ENCODE assay signal across 1 cellular context in the genomic region with DNA sequence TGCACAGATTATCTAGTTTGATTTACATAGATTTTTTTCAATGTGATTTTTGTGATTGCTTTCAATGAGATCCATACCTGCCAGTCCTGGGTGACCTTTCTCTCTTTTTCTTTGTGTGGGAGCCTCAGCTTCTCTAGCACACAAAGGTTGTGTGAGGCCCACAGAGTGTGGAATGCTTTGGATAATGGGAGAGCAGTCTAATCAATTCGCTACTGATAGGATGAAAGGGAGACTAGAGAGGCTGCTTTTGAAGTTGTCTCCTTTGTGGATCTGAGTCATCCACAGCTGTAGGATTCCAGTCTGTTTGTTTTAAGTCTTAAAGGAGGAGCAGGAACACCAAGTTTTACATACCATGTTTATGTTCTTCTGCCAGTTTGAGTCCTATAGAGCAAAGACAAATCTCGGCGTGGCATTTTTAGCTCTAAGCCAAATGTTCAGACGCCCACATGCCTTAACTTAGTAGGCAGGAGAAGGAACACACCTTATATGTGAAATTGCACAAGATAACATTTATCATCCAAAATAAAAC.
TF ChIP-seq lines count a peak whose summit lies in the region.

No MANE protein-coding gene starts in this region.

TF ChIP-seq in HepG2, 621 proteins besides CTCF, POLR2A, EP300 and RAD21 (continued from another document and continues in another):
- TF ChIP-seq ZHX2 (IDR thresholded peaks at IDR 0.05; ENCODE audit: low read depth) (no peak), ZHX2 (CRISPR knock-in tag; IDR thresholded peaks at IDR 0.05; ENCODE audit: borderline replicate concordance) (no peak), FOXO4 (CRISPR knock-in tag; conservative IDR thresholded peaks at IDR 0.05) (no peak), ZNF580 (CRISPR knock-in tag; IDR thresholded peaks at IDR 0.05; ENCODE audit: borderline replicate concordance, low read depth) (peak; percentile 93; the same call in 1 of the 2 replicates), DR1 (CRISPR knock-in tag; IDR thresholded peaks at IDR 0.05) (no peak), FOXM1 (CRISPR knock-in tag; IDR thresholded peaks at IDR 0.05) (no peak), ZNF124 (CRISPR knock-in tag; IDR thresholded peaks at IDR 0.05) (0 out of 2 replicates have a peak, but pooled peaks have one; percentile 38), TOE1 (CRISPR knock-in tag; IDR thresholded peaks at IDR 0.05) (no peak), FOSL2 (CRISPR knock-in tag; IDR thresholded peaks at IDR 0.05) (peak; percentile 100), MATR3 (CRISPR knock-in tag; IDR thresholded peaks at IDR 0.05) (no peak), ATF3 (CRISPR knock-in tag; IDR thresholded peaks at IDR 0.05) (peak; percentile 99), ZNF432 (CRISPR knock-in tag; IDR thresholded peaks at IDR 0.05; ENCODE audit: borderline replicate concordance) (no peak), SSRP1 (CRISPR knock-in tag; IDR thresholded peaks at IDR 0.05) (no peak), ZNF883 (CRISPR knock-in tag; IDR thresholded peaks at IDR 0.05; ENCODE audit: not compliant biosample characterization) (no peak), ZNF768 (CRISPR knock-in tag; IDR thresholded peaks at IDR 0.05) (no peak), DNMT3B (CRISPR knock-in tag; conservative IDR thresholded peaks at IDR 0.05) (no peak; the same call in 1 of the 2 replicates), HNRNPH1 (optimal IDR thresholded peaks at IDR 0.05; ENCODE audit: low read depth, low read length) (no peak), SATB2 (CRISPR knock-in tag; IDR thresholded peaks at IDR 0.05) (no peak), TAF15 (IDR thresholded peaks at IDR 0.05; ENCODE audit: low read depth, low read length, poor library complexity, severe bottlenecking) (no peak), NRL (CRISPR knock-in tag; IDR thresholded peaks at IDR 0.05; ENCODE audit: borderline replicate concordance) (no peak), SOX13 (IDR thresholded peaks at IDR 0.05) (peak; percentile 99), SOX13 (CRISPR knock-in tag; conservative IDR thresholded peaks at IDR 0.05 in 1 of 2, IDR thresholded peaks at IDR 0.05 in 1 of 2) (peak in 1 of 2 experiments; percentile 100; a peak in 2 of 4 replicates), ZNF792 (CRISPR knock-in tag; IDR thresholded peaks at IDR 0.05) (peak; percentile 63; the same call in 1 of the 2 replicates), TMF1 (CRISPR knock-in tag; IDR thresholded peaks at IDR 0.05; ENCODE audit: low read depth) (no peak), TGIF2 (CRISPR knock-in tag; IDR thresholded peaks at IDR 0.05) (0 out of 2 replicates have a peak, but pooled peaks have one; percentile 29), TEAD2 (CRISPR knock-in tag; IDR thresholded peaks at IDR 0.05) (no peak), ZBTB2 (CRISPR knock-in tag; IDR thresholded peaks at IDR 0.05; ENCODE audit: low read depth) (no peak), SIN3A (IDR thresholded peaks at IDR 0.05; ENCODE audit: borderline replicate concordance, low read depth, low read length) (no peak), ZNF790 (CRISPR knock-in tag; IDR thresholded peaks at IDR 0.05; ENCODE audit: borderline replicate concordance) (no peak), JUN (CRISPR knock-in tag; IDR thresholded peaks at IDR 0.05) (peak; percentile 99), CHD2 (IDR thresholded peaks at IDR 0.05; ENCODE audit: low read depth, low read length) (peak; percentile 44; the same call in 1 of the 2 replicates), YEATS4 (CRISPR knock-in tag; IDR thresholded peaks at IDR 0.05; ENCODE audit: borderline replicate concordance) (no peak), FUBP1 (CRISPR knock-in tag; IDR thresholded peaks at IDR 0.05; ENCODE audit: borderline replicate concordance) (peak; percentile 51; the same call in 1 of the 2 replicates), ZNF101 (CRISPR knock-in tag; IDR thresholded peaks at IDR 0.05; ENCODE audit: borderline replicate concordance, low read depth) (no peak), NR2C2 (CRISPR knock-in tag; IDR thresholded peaks at IDR 0.05; ENCODE audit: borderline replicate concordance) (peak; percentile 39; the same call in 1 of the 2 replicates), ZNF484 (CRISPR knock-in tag; IDR thresholded peaks at IDR 0.05; ENCODE audit: borderline replicate concordance, low read depth) (no peak), ZNF704 (CRISPR knock-in tag; IDR thresholded peaks at IDR 0.05; ENCODE audit: borderline replicate concordance) (no peak), ZNF350 (CRISPR knock-in tag; IDR thresholded peaks at IDR 0.05; ENCODE audit: borderline replicate concordance, low read depth) (no peak), NFE2 (CRISPR knock-in tag; IDR thresholded peaks at IDR 0.05) (no peak), ZFP1 (CRISPR knock-in tag; IDR thresholded peaks at IDR 0.05) (peak; percentile 86), CBX1 (IDR thresholded peaks at IDR 0.05; ENCODE audit: low read depth) (no peak)
- TF ChIP-seq, protein P1, sequence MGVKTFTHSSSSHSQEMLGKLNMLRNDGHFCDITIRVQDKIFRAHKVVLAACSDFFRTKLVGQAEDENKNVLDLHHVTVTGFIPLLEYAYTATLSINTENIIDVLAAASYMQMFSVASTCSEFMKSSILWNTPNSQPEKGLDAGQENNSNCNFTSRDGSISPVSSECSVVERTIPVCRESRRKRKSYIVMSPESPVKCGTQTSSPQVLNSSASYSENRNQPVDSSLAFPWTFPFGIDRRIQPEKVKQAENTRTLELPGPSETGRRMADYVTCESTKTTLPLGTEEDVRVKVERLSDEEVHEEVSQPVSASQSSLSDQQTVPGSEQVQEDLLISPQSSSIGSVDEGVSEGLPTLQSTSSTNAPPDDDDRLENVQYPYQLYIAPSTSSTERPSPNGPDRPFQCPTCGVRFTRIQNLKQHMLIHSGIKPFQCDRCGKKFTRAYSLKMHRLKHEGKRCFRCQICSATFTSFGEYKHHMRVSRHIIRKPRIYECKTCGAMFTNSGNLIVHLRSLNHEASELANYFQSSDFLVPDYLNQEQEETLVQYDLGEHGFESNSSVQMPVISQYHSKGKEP (CRISPR knock-in tag; IDR thresholded peaks at IDR 0.05): no peak
- TF ChIP-seq, protein P2, sequence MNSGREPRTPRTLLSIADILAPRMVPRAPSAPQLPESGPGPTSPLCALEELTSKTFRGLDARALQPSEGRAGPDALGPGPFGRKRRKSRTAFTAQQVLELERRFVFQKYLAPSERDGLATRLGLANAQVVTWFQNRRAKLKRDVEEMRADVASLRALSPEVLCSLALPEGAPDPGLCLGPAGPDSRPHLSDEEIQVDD (CRISPR knock-in tag; IDR thresholded peaks at IDR 0.05; ENCODE audit: borderline replicate concordance): no peak
- TF ChIP-seq, protein P3, sequence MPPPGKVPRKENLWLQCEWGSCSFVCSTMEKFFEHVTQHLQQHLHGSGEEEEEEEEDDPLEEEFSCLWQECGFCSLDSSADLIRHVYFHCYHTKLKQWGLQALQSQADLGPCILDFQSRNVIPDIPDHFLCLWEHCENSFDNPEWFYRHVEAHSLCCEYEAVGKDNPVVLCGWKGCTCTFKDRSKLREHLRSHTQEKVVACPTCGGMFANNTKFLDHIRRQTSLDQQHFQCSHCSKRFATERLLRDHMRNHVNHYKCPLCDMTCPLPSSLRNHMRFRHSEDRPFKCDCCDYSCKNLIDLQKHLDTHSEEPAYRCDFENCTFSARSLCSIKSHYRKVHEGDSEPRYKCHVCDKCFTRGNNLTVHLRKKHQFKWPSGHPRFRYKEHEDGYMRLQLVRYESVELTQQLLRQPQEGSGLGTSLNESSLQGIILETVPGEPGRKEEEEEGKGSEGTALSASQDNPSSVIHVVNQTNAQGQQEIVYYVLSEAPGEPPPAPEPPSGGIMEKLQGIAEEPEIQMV (CRISPR knock-in tag; IDR thresholded peaks at IDR 0.05; ENCODE audit: low read depth): no peak
- TF ChIP-seq, protein P4, sequence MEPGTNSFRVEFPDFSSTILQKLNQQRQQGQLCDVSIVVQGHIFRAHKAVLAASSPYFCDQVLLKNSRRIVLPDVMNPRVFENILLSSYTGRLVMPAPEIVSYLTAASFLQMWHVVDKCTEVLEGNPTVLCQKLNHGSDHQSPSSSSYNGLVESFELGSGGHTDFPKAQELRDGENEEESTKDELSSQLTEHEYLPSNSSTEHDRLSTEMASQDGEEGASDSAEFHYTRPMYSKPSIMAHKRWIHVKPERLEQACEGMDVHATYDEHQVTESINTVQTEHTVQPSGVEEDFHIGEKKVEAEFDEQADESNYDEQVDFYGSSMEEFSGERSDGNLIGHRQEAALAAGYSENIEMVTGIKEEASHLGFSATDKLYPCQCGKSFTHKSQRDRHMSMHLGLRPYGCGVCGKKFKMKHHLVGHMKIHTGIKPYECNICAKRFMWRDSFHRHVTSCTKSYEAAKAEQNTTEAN (CRISPR knock-in tag; conservative IDR thresholded peaks at IDR 0.05): no peak; the same call in 1 of the 2 replicates
